18 cellular contexts compared by ENCODE assay signal in the genomic region with DNA sequence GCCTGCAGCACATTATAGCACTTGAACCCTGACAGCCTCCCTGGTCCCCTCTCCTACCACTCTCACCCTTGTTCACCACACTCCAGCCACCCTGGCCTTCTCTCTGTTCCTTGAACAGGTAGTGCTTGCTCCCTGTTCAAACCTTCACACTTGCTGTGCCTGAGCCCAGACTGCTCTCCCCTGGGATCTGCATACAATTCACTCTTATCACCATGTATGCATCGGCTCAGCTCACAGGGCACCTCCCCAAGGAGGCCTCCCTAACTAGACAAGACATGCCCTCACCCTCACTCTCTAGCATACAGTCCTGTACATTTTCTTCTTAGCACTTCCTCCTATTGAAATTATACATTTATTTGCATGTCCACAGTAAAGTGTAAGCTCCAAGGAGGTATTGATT. TPM values are rescaled to one million over a fixed set of nuclear protein-coding genes. Genes with fewer than 3 reads are reported as not detected.
DNase-seq lines count a peak whose midpoint lies in the region; ATAC-seq and TF ChIP-seq lines count a peak whose summit lies in the region.
"Had no signal": no experiment of that assay in that cellular context is flagged by ENCODE, and none has a peak within 500 bp of the region (broad histone marks: within the 10 kb centered on the region; RNA-seq: fewer than 3 reads in every experiment).

No MANE protein-coding gene starts in this region.

- no peaks in the 10 kb centered on the region for H4K20me1 ChIP-seq in GM23338 (replicated peaks; ENCODE audit: insufficient read depth)

- H3K36me3 ChIP-seq in GM23338 (ENCODE audit: insufficient read depth) (no peaks in the 10 kb centered on the region), mucosa of descending colon (ENCODE audit: low read depth) (no peaks in the 10 kb centered on the region), right atrium auricular region (no peaks in the 10 kb centered on the region)
- H3K36me3 ChIP-seq: breast epithelium, Peyer's patch had no signal

- no peaks in the 10 kb centered on the region for H3K27me3 Mint-ChIP-seq in GM23338 (ENCODE audit: insufficient read depth, low read depth, poor library complexity)
- H3K27me3 Mint-ChIP-seq in chondrocyte (ENCODE audit: low read depth): no peaks in the 10 kb centered on the region
- H3K27me3 Mint-ChIP-seq: activated naive CD8-positive, alpha-beta T cell treated with anti-CD3 and anti-CD28 coated beads, Interleukin-2, amount 10 ng/mL, durations not matched to agents 7 days and 5 days had no signal

- peaks cover 8% of the 10 kb centered on the region; the same call in 2 of the 3 replicates for H3K4me1 Mint-ChIP-seq in GM23338
- H3K4me1 Mint-ChIP-seq in chondrocyte (ENCODE audit: low read depth): no peaks in the 10 kb centered on the region
- H3K4me1 Mint-ChIP-seq: activated naive CD8-positive, alpha-beta T cell treated with anti-CD3 and anti-CD28 coated beads, Interleukin-2, amount 10 ng/mL, durations not matched to agents 7 days and 5 days had no signal

- no peaks in the 10 kb centered on the region for H3K9me3 Mint-ChIP-seq in GM23338
- no peaks in the 10 kb centered on the region for H3K9me3 Mint-ChIP-seq in chondrocyte (ENCODE audit: low read depth)
- H3K9me3 Mint-ChIP-seq: activated naive CD8-positive, alpha-beta T cell treated with anti-CD3 and anti-CD28 coated beads, Interleukin-2, amount 10 ng/mL, durations not matched to agents 7 days and 5 days; activated T-helper 1 cell treated with anti-CD3 and anti-CD28 coated beads, Interleukin-12 subunit alpha, Interleukin-12 subunit beta, Interleukin-2, Interleukin-4 antibody, amounts not matched to agents 30 ng/mL and 10 ng/mL and 1 ng/mL, durations not matched to agents 14 hours and 24 hours and 36 hours; mesothelial cell of epicardium had no signal

- DNase-seq in GM23338 (ENCODE audit: low spot score) (no peak), NCI-H1436 treated with DMSO at 0.1 percent for 48 hours (lab: John Stamatoyannopoulos, UW) (peak; percentile 41), chondrocyte (ENCODE audit: low spot score) (no peak), mucosa of descending colon (no peak), right atrium auricular region (ENCODE audit: low spot score) (no peak), HT-29 (ENCODE audit: low spot score) (no peak)
- no peak for DNase-seq in activated T-cell treated with anti-CD3 and anti-CD28 coated beads, Interleukin-2, amount 50 U/mL, for 1 hour
- DNase-seq: activated naive CD8-positive, alpha-beta T cell treated with anti-CD3 and anti-CD28 coated beads, Interleukin-2, amount 10 ng/mL, durations not matched to agents 7 days and 5 days; effector CD4-positive, alpha-beta T cell; KG1; Peyer's patch; SK-N-SH; T1000 had no signal

- 0 out of 2 replicates have a peak, but pooled peaks cover 7% of the 10 kb centered on the region for H3K4me1 ChIP-seq in GM23338 (ENCODE audit: insufficient read depth)
- no peaks in the 10 kb centered on the region for H3K4me1 ChIP-seq in mucosa of descending colon (ENCODE audit: low read depth)
- peaks cover 0 to 6% of the 10 kb centered on the region in 2 donors for H3K4me1 ChIP-seq in right atrium auricular region
- H3K4me1 ChIP-seq: breast epithelium, Peyer's patch had no signal

- H3K27me3 ChIP-seq in GM23338 (ENCODE audit: insufficient read depth): no peaks in the 10 kb centered on the region
- no peaks in the 10 kb centered on the region for H3K27me3 ChIP-seq in right atrium auricular region
- H3K27me3 ChIP-seq: breast epithelium, Peyer's patch had no signal

- H3K27ac ChIP-seq in GM23338 (ENCODE audit: low read depth) (no peak overlapping the region), right atrium auricular region (no peak overlapping the region)
- H3K27ac ChIP-seq: breast epithelium, Peyer's patch had no signal

- no peaks in the 10 kb centered on the region for H3K9me3 ChIP-seq in mucosa of descending colon
- H3K9me3 ChIP-seq in right atrium auricular region: no peaks in the 10 kb centered on the region
- H3K9me3 ChIP-seq: breast epithelium, Peyer's patch, SK-N-SH had no signal

- peak; percentile 54; the same call in 2 of the 3 replicates for ATAC-seq in GM23338
- ATAC-seq in mucosa of descending colon: peak; percentile 54
- ATAC-seq: activated CD4-positive, CD25-positive, alpha-beta regulatory T cell treated with anti-CD3 and anti-CD28 coated beads, Interleukin-2, amount 50 U/mL, for 24 hours had no signal

- no peak overlapping the region for H3K4me3 ChIP-seq in GM23338
- no peak overlapping the region for H3K4me3 ChIP-seq in mucosa of descending colon
- H3K4me3 ChIP-seq in right atrium auricular region: no peak overlapping the region
- H3K4me3 ChIP-seq: breast epithelium, Peyer's patch, smooth muscle cell had no signal

- H3K4me3 Mint-ChIP-seq in GM23338 (no peak overlapping the region), chondrocyte (ENCODE audit: unreplicated experiment) (no peak overlapping the region)
- H3K4me3 Mint-ChIP-seq: activated naive CD8-positive, alpha-beta T cell treated with anti-CD3 and anti-CD28 coated beads, Interleukin-2, amount 10 ng/mL, durations not matched to agents 7 days and 5 days; activated T-helper 1 cell treated with anti-CD3 and anti-CD28 coated beads, Interleukin-12 subunit alpha, Interleukin-12 subunit beta, Interleukin-2, Interleukin-4 antibody, amounts not matched to agents 30 ng/mL and 10 ng/mL and 1 ng/mL, durations not matched to agents 14 hours and 24 hours and 36 hours; mesothelial cell of epicardium had no signal

- no peak overlapping the region for H3K4me2 ChIP-seq in GM23338
- H3K4me2 ChIP-seq: SK-N-SH, smooth muscle cell had no signal

- intact Hi-C loops in mucosa of descending colon (cut with DNase I, micrococcal nuclease): no loop called here

- no peak for TF ChIP-seq CTCF in GM23338 (conservative IDR thresholded peaks at IDR 0.05; ENCODE audit: low read depth in 2 of 2)
- TF ChIP-seq CTCF in chondrocyte (IDR thresholded peaks at IDR 0.05): no peak
- no peak for TF ChIP-seq CTCF in mucosa of descending colon (IDR thresholded peaks at IDR 0.05)
- no peak for TF ChIP-seq CTCF in right atrium auricular region (IDR thresholded peaks at IDR 0.05)

- no peaks in the 10 kb centered on the region for H3K79me2 ChIP-seq in GM23338 (replicated peaks; ENCODE audit: insufficient read depth)

- H3K36me3 Mint-ChIP-seq in GM23338 (ENCODE audit: low read depth): no peaks in the 10 kb centered on the region
- H3K36me3 Mint-ChIP-seq in chondrocyte (ENCODE audit: low read depth): peaks cover 4% of the 10 kb centered on the region
- H3K36me3 Mint-ChIP-seq: activated naive CD8-positive, alpha-beta T cell treated with anti-CD3 and anti-CD28 coated beads, Interleukin-2, amount 10 ng/mL, durations not matched to agents 7 days and 5 days; mesothelial cell of epicardium had no signal

- H3F3A ChIP-seq in GM23338 (replicated peaks; ENCODE audit: low read depth): no peaks in the 10 kb centered on the region

- H2AFZ ChIP-seq in GM23338: peak overlapping the region; percentile 72; the same call in 1 of the 2 replicates

- no peak overlapping the region for H3K27ac Mint-ChIP-seq in GM23338
- peak overlapping the region; percentile 49 for H3K27ac Mint-ChIP-seq in chondrocyte (ENCODE audit: unreplicated experiment)
- H3K27ac Mint-ChIP-seq: activated naive CD8-positive, alpha-beta T cell treated with anti-CD3 and anti-CD28 coated beads, Interleukin-2, amount 10 ng/mL, durations not matched to agents 7 days and 5 days; activated T-helper 1 cell treated with anti-CD3 and anti-CD28 coated beads, Interleukin-12 subunit alpha, Interleukin-12 subunit beta, Interleukin-2, Interleukin-4 antibody, amounts not matched to agents 30 ng/mL and 10 ng/mL and 1 ng/mL, durations not matched to agents 14 hours and 24 hours and 36 hours; mesothelial cell of epicardium had no signal

- H3K9me2 ChIP-seq in GM23338 (ENCODE audit: insufficient read depth): peaks cover 2% of the 10 kb centered on the region
- H3K9me2 ChIP-seq: SK-N-SH had no signal

TF ChIP-seq in GM23338, 12 proteins besides CTCF, POLR2A, EP300 and RAD21:
- no peak for TF ChIP-seq NANOG (IDR thresholded peaks at IDR 0.05; ENCODE audit: borderline replicate concordance)
- no peak for TF ChIP-seq EZH2 (IDR thresholded peaks at IDR 0.05; ENCODE audit: low read depth, unreplicated experiment)
- no peak for TF ChIP-seq JUNB (IDR thresholded peaks at IDR 0.05; ENCODE audit: unreplicated experiment)

RNA-seq across cellular contexts. Expression of gene FAM13C, which starts 59.3 kb away (rescaled TPM):
- 0.94 and 1.1 TPM in 2 replicates for total RNA-seq in GM23338 (2014; rRNA removed; shearing (Covaris generic))
- 0.94 and 2.1 TPM in 2 replicates for polyA plus RNA-seq in GM23338 (2016; fragmentation: Nextera tagmentation; extraction: Ambion mirVana)
- total RNA-seq in chondrocyte: 4.9 to 5.9 TPM (median 5.1 TPM) in 3 replicates
- 10 to 100 TPM in 1 of 3 donors, 1 to 10 TPM in 2; 4.2 to 18.8 (median 6.5) TPM for total RNA-seq in mucosa of descending colon
- 1 to 10 TPM; 3.8 to 4.4 TPM for total RNA-seq in right atrium auricular region
- not detected in 2 replicates for total RNA-seq in HT-29 (2014; rRNA removed; shearing (Covaris generic))
- total RNA-seq: activated naive CD8-positive, alpha-beta T cell treated with anti-CD3 and anti-CD28 coated beads, Interleukin-2, amount 10 ng/mL, durations not matched to agents 7 days and 5 days; activated T-helper 1 cell treated with anti-CD3 and anti-CD28 coated beads, Interleukin-12 subunit alpha, Interleukin-12 subunit beta, Interleukin-2, Interleukin-4 antibody, amounts not matched to agents 30 ng/mL and 10 ng/mL and 1 ng/mL, durations not matched to agents 14 hours and 24 hours and 36 hours; smooth muscle cell had no signal
- polyA plus RNA-seq: smooth muscle cell had no signal
